ENCODE assay signal across 9 cellular contexts in the genomic region with DNA sequence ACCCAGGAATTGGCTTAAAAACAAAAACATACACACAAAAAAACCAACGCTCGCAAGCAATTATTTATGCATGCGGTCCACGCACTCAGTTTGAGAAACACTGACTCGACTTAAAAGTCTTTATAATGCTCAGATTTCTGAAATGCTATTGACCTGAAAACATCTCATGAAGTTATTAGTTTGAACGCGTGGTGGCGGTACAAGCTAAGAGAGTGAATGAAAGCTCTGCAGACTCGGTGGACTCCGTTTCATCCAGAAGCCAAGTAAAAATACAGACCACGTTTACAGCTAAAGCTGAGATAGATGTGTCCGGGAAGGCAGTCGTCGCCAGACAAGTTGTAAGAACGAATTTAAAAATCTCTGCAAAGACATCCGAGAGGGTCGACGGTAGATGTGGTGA. TPM values are rescaled to one million over a fixed set of nuclear protein-coding genes. Genes with fewer than 3 reads are reported as not detected.
DNase-seq lines count a peak whose midpoint lies in the region; TF ChIP-seq lines count a peak whose summit lies in the region.
"Had no signal": no experiment of that assay in that cellular context is flagged by ENCODE, and none has a peak within 500 bp of the region (broad histone marks: within the 10 kb centered on the region; RNA-seq: fewer than 3 reads in every experiment).

Gene PCDHB6 (plus strand): TSS at position 246 of the 400 bp plus-strand sequence. CDS start 201 bp downstream, outside the sequence.

- no peaks in the 10 kb centered on the region for H3K27me3 Mint-ChIP-seq in T-helper 2 cell treated with Interferon-gamma antibody and Interleukin-4, amounts not matched to agents 5 μg/mL and 100 μg/mL, for 36 hours (ENCODE audit: low read depth)

- DNase-seq in AG08395 (ENCODE audit: low spot score) (peak; percentile 19), GM13977 (ENCODE audit: low spot score) (no peak), SK-N-DZ (ENCODE audit: low spot score) (peak; percentile 53), glomerular visceral epithelial cell (ENCODE audit: extremely low spot score) (peak; percentile 28), amniotic stem cell (lab: John Stamatoyannopoulos, UW) (no peak), GF-D8 (lab: John Stamatoyannopoulos, UW) (no peak), HuH-7 (ENCODE audit: low spot score) (no peak)
- DNase-seq in T-helper 2 cell treated with Interferon-gamma antibody and Interleukin-4, amounts not matched to agents 5 μg/mL and 100 μg/mL, for 36 hours (ENCODE audit: low spot score) = no peak
- DNase-seq: activated T-cell treated with anti-CD3 and anti-CD28 coated beads for 4 hours had no signal

- no peak within 1 kb of the TSS for H3K27ac Mint-ChIP-seq in T-helper 2 cell treated with Interferon-gamma antibody and Interleukin-4, amounts not matched to agents 5 μg/mL and 100 μg/mL, for 36 hours

- H3K36me3 Mint-ChIP-seq in T-helper 2 cell treated with Interferon-gamma antibody and Interleukin-4, amounts not matched to agents 5 μg/mL and 100 μg/mL, for 36 hours (ENCODE audit: low read depth) = peaks cover 3% of the 10 kb centered on the region

- peak; percentile 28 for TF ChIP-seq CTCF in GM13977 (IDR thresholded peaks at IDR 0.05; ENCODE audit: extremely low read depth, insufficient read depth, missing control alignments)

- H3K4me3 Mint-ChIP-seq in T-helper 2 cell treated with Interferon-gamma antibody and Interleukin-4, amounts not matched to agents 5 μg/mL and 100 μg/mL, for 36 hours = no peak within 1 kb of the TSS

- H3K4me1 Mint-ChIP-seq in T-helper 2 cell treated with Interferon-gamma antibody and Interleukin-4, amounts not matched to agents 5 μg/mL and 100 μg/mL, for 36 hours (ENCODE audit: low read depth) = no peaks in the 10 kb centered on the region

- in situ Hi-C loops in GM13977 (cut with MboI; ENCODE audit: low pct_unique_long_range_greater_than_20kb, low sequenced_read_pairs, unreplicated experiment) = no loop called here

- H3K9me3 Mint-ChIP-seq in T-helper 2 cell treated with Interferon-gamma antibody and Interleukin-4, amounts not matched to agents 5 μg/mL and 100 μg/mL, for 36 hours = peaks cover 37% of the 10 kb centered on the region

RNA-seq across cellular contexts. Expression of gene PCDHB6, which starts in this region (rescaled TPM):
- polyA plus RNA-seq in SK-N-DZ (2014; cell fraction: cytosol; rRNA removed) = 2.9 and 3.0 TPM in 2 replicates
- 1.4 TPM in 2 replicates for polyA plus RNA-seq in SK-N-DZ (2014; cell fraction: nucleus; rRNA removed)

Comparison
In these comparisons a context has a peak if more than half of its experiments do, and no peak if none do; other contexts are left out.
1. DNase-seq: peak in AG08395 (single experiment), SK-N-DZ (single experiment) and glomerular visceral epithelial cell (single experiment); none in GM13977 (single experiment), amniotic stem cell (single experiment), GF-D8 (single experiment), T-helper 2 cell treated with Interferon-gamma antibody and Interleukin-4, amounts not matched to agents 5 μg/mL and 100 μg/mL, for 36 hours (single experiment) and HuH-7 (single experiment).